In genomic region chr3:170162630-170163029, GRCh38 we compare ENCODE assay signal across 19 cellular contexts. TPM values are rescaled to one million over a fixed set of nuclear protein-coding genes. Genes with fewer than 3 reads are reported as not detected.
DNase-seq lines count a peak whose midpoint lies in the region; ATAC-seq and TF ChIP-seq lines count a peak whose summit lies in the region.
"Had no signal": no experiment of that assay in that cellular context is flagged by ENCODE, and none has a peak within 500 bp of the region (broad histone marks: within the 10 kb centered on the region; RNA-seq: fewer than 3 reads in every experiment).

No MANE protein-coding gene starts in this region.

- peak overlapping the region in 6 of 8 donors; percentile 12 to 94 (median 34) for H3K27ac Mint-ChIP-seq in CD8-positive, alpha-beta memory T cell
- H3K27ac Mint-ChIP-seq in activated naive CD8-positive, alpha-beta T cell treated with anti-CD3 and anti-CD28 coated beads for 36 hours: peak overlapping the region; percentile 69
- H3K27ac Mint-ChIP-seq in natural killer cell: peak overlapping the region; percentile 14 to 51
- H3K27ac Mint-ChIP-seq: activated naive CD8-positive, alpha-beta T cell treated with anti-CD3 and anti-CD28 coated beads, Interleukin-2, amount 10 ng/mL, durations not matched to agents 7 days and 5 days; neural progenitor cell had no signal

- H4K91ac ChIP-seq in IMR-90 (ENCODE audit: insufficient read depth, low read depth, low read length): no peak overlapping the region

- no peak overlapping the region for H3K27ac ChIP-seq in CD8-positive, alpha-beta memory T cell (ENCODE audit: low read depth, low read length)
- H3K27ac ChIP-seq in IMR-90 (ENCODE audit: insufficient read depth, low read length): no peak overlapping the region
- H3K27ac ChIP-seq: gastrocnemius medialis, neural progenitor cell, PC-9 had no signal

- no peaks in the 10 kb centered on the region for H3K9me3 ChIP-seq in CD8-positive, alpha-beta memory T cell (ENCODE audit: low read length)
- H3K9me3 ChIP-seq in IMR-90 (ENCODE audit: control insufficient read depth, insufficient read depth, low read length): no peaks in the 10 kb centered on the region
- H3K9me3 ChIP-seq: gastrocnemius medialis had no signal

- no peak for TF ChIP-seq POLR2A in IMR-90 (IDR thresholded peaks at IDR 0.05; ENCODE audit: low read depth, low read length)

- H2BK20ac ChIP-seq in IMR-90 (ENCODE audit: low read depth, low read length): no peak overlapping the region

- H3K56ac ChIP-seq in IMR-90 (ENCODE audit: extremely low read depth, insufficient read depth, low read length): no peak overlapping the region

- H3K4me1 Mint-ChIP-seq in CD8-positive, alpha-beta memory T cell: peaks cover 54 to 84% (median 77%) of the 10 kb centered on the region in 3 donors
- peaks cover 47% of the 10 kb centered on the region for H3K4me1 Mint-ChIP-seq in activated naive CD8-positive, alpha-beta T cell treated with anti-CD3 and anti-CD28 coated beads for 36 hours
- H3K4me1 Mint-ChIP-seq in natural killer cell: peaks cover 48 to 55% of the 10 kb centered on the region in 2 donors
- H3K4me1 Mint-ChIP-seq: neural progenitor cell had no signal

- H3K4me1 ChIP-seq in CD8-positive, alpha-beta memory T cell (ENCODE audit: insufficient read depth, low read length): peaks cover 34% of the 10 kb centered on the region
- no peaks in the 10 kb centered on the region for H3K4me1 ChIP-seq in IMR-90 (ENCODE audit: control insufficient read depth, insufficient read depth, low read length)
- H3K4me1 ChIP-seq: neural progenitor cell had no signal

- H3K23ac ChIP-seq in IMR-90 (ENCODE audit: low read depth, low read length): no peak overlapping the region

- H3K9me1 ChIP-seq in IMR-90 (ENCODE audit: insufficient read depth, low read length): peaks cover 2% of the 10 kb centered on the region; the same call in 1 of the 2 replicates

- no peak overlapping the region for H3K4me3 ChIP-seq in CD8-positive, alpha-beta memory T cell (ENCODE audit: low read length)
- no peak overlapping the region for H3K4me3 ChIP-seq in IMR-90 (ENCODE audit: insufficient read depth, low read depth, low read length)
- H3K4me3 ChIP-seq: gastrocnemius medialis, lung, neural progenitor cell, PC-9 had no signal

- H4K20me1 ChIP-seq in IMR-90 (ENCODE audit: insufficient read depth, low read length): peaks cover 51% of the 10 kb centered on the region

- no peak overlapping the region for H3K4me2 ChIP-seq in IMR-90 (ENCODE audit: low read depth, low read length)
- H3K4me2 ChIP-seq: neural progenitor cell, PC-9 had no signal

- H2AK9ac ChIP-seq in IMR-90 (replicated peaks; ENCODE audit: low read depth, low read length, poor library complexity): no peak overlapping the region

- H3K79me1 ChIP-seq in IMR-90 (ENCODE audit: low read depth in 1 of 2, low read length in 2 of 2): peaks cover 17 to 59% of the 10 kb centered on the region in 2 experiments

- intact Hi-C loops in IMR-90 (cut with micrococcal nuclease): no loop called here
- intact Hi-C loops in natural killer cell (cut with micrococcal nuclease): no loop called here

- no peak for ATAC-seq in IMR-90 (ENCODE audit: low read depth)
- no peak for ATAC-seq in natural killer cell
- ATAC-seq in HG03139 (IDR thresholded peaks at IDR 0.05; ENCODE audit: unreplicated experiment): no peak
- no peak for ATAC-seq in GM21786 (IDR thresholded peaks at IDR 0.05; ENCODE audit: unreplicated experiment)
- ATAC-seq in GM18867 (IDR thresholded peaks at IDR 0.05; ENCODE audit: unreplicated experiment): no peak
- ATAC-seq: gastrocnemius medialis, SK-N-SH treated with all-trans-retinoic acid at 6 μM for 48 hours had no signal

- peak overlapping the region in 3 of 7 donors; percentile 2 to 9 (median 3) for H3K4me3 Mint-ChIP-seq in CD8-positive, alpha-beta memory T cell
- H3K4me3 Mint-ChIP-seq in activated naive CD8-positive, alpha-beta T cell treated with anti-CD3 and anti-CD28 coated beads for 36 hours: no peak overlapping the region
- H3K4me3 Mint-ChIP-seq in natural killer cell: no peak overlapping the region
- H3K4me3 Mint-ChIP-seq: activated naive CD8-positive, alpha-beta T cell treated with anti-CD3 and anti-CD28 coated beads, Interleukin-2, amount 10 ng/mL, durations not matched to agents 7 days and 5 days; neural progenitor cell had no signal

- H4K8ac ChIP-seq in IMR-90 (ENCODE audit: low read depth in 2 of 2, low read length in 2 of 2): no peak overlapping the region

- no TSS peak for BruUV-seq in IMR-90 (replicated peaks; lab: Mats Ljungman, UMichigan)

- no peak overlapping the region for H2BK5ac ChIP-seq in IMR-90 (ENCODE audit: low read depth, low read length, poor library complexity, severe bottlenecking)

- peaks cover 4 to 76% (median 22%) of the 10 kb centered on the region in 3 donors for H3K36me3 Mint-ChIP-seq in CD8-positive, alpha-beta memory T cell
- peaks cover 68% of the 10 kb centered on the region for H3K36me3 Mint-ChIP-seq in activated naive CD8-positive, alpha-beta T cell treated with anti-CD3 and anti-CD28 coated beads for 36 hours
- H3K36me3 Mint-ChIP-seq in natural killer cell: no peaks in the 10 kb centered on the region

- no peak for DNase-seq in CD8-positive, alpha-beta memory T cell
- peak; percentile 42 for DNase-seq in IMR-90
- DNase-seq in activated naive CD8-positive, alpha-beta T cell treated with anti-CD3 and anti-CD28 coated beads for 36 hours: no peak
- DNase-seq in natural killer cell: no peak
- DNase-seq: activated naive CD8-positive, alpha-beta T cell treated with anti-CD3 and anti-CD28 coated beads, Interleukin-2, amount 10 ng/mL, durations not matched to agents 7 days and 5 days; C1 segment of cervical spinal cord; gastrocnemius medialis; GOT3; MM.1S; NCI-H2029; NCI-H526 treated with DMSO at 0.1 percent for 48 hours; PC-9; stimulated activated CD4-positive, alpha-beta T cell treated with anti-CD3 and anti-CD28 coated beads, Interleukin-2, amount 100 ng/mL, for 24 hours had no signal

- dilution Hi-C loops in IMR-90 (cut with HindIII; ENCODE audit: low sequenced_read_pairs, unreplicated experiment): no loop called here

- no peak overlapping the region for H3K4ac ChIP-seq in IMR-90 (ENCODE audit: low read depth, low read length)

- CTCF ChIA-PET in CD8-positive, alpha-beta memory T cell (lab: Charles Lee): interaction anchor here (0.6 kb wide), 1 partner anchor 153 kb away, joined by 3 read pairs; no protein-coding TSS in a partner anchor
- CTCF ChIA-PET in IMR-90 (lab: Yijun Ruan, JAX): no interaction called here

- no peak overlapping the region for H4K5ac ChIP-seq in IMR-90 (ENCODE audit: low read depth, low read length)

- no peak overlapping the region for H2BK120ac ChIP-seq in IMR-90 (ENCODE audit: low read depth, low read length)

- H3K36me3 ChIP-seq in CD8-positive, alpha-beta memory T cell (ENCODE audit: insufficient read depth, low read length): peaks cover 21% of the 10 kb centered on the region
- peaks cover 28% of the 10 kb centered on the region for H3K36me3 ChIP-seq in IMR-90 (ENCODE audit: control insufficient read depth, insufficient read depth, low read length)

- H3K27me3 Mint-ChIP-seq in CD8-positive, alpha-beta memory T cell: no peaks in the 10 kb centered on the region
- no peaks in the 10 kb centered on the region for H3K27me3 Mint-ChIP-seq in activated naive CD8-positive, alpha-beta T cell treated with anti-CD3 and anti-CD28 coated beads for 36 hours
- H3K27me3 Mint-ChIP-seq in natural killer cell (ENCODE audit: low read depth in 2 of 2): no peaks in the 10 kb centered on the region
- H3K27me3 Mint-ChIP-seq: activated naive CD8-positive, alpha-beta T cell treated with anti-CD3 and anti-CD28 coated beads, Interleukin-2, amount 10 ng/mL, durations not matched to agents 7 days and 5 days had no signal

- H2AK5ac ChIP-seq in IMR-90 (ENCODE audit: low read depth, low read length): no peak overlapping the region

- no peak for TF ChIP-seq CTCF in IMR-90 (conservative IDR thresholded peaks at IDR 0.05; ENCODE audit: low read depth, low read length)
- TF ChIP-seq CTCF in natural killer cell (IDR thresholded peaks at IDR 0.05): no peak

- H3K9me3 Mint-ChIP-seq in CD8-positive, alpha-beta memory T cell: no peaks in the 10 kb centered on the region
- peaks cover 15% of the 10 kb centered on the region for H3K9me3 Mint-ChIP-seq in activated naive CD8-positive, alpha-beta T cell treated with anti-CD3 and anti-CD28 coated beads for 36 hours
- H3K9me3 Mint-ChIP-seq in natural killer cell: no peaks in the 10 kb centered on the region

- no peak overlapping the region for H3K18ac ChIP-seq in IMR-90 (ENCODE audit: low read depth, low read length)

- no peak overlapping the region for H2BK15ac ChIP-seq in IMR-90 (ENCODE audit: low read depth, low read length)

- H3K9ac ChIP-seq in IMR-90 (ENCODE audit: low read depth, low read length): no peak overlapping the region
- H3K9ac ChIP-seq: neural progenitor cell had no signal

- POLR2A ChIA-PET in CD8-positive, alpha-beta memory T cell (lab: Charles Lee): interaction anchor here (0.7 to 1.3 kb wide), 2 partner anchors 109 to 196 kb away, joined by 3 read pairs; partner anchors contain the start of gene SEC62
- POLR2A ChIA-PET in IMR-90 (lab: Charles Lee; ENCODE audit: unreplicated experiment): no interaction called here

- H3K14ac ChIP-seq in IMR-90 (replicated peaks; ENCODE audit: low read depth, low read length): no peak overlapping the region

- no peak for TF ChIP-seq RAD21 in IMR-90 (IDR thresholded peaks at IDR 0.05; ENCODE audit: low read length)

- no peak overlapping the region for H2AFZ ChIP-seq in IMR-90 (replicated peaks; ENCODE audit: low read length, poor library complexity)
- H2AFZ ChIP-seq: neural progenitor cell, PC-9 had no signal

- H3K27me3 ChIP-seq in CD8-positive, alpha-beta memory T cell (ENCODE audit: insufficient read depth, low read length, poor library complexity, severe bottlenecking): no peaks in the 10 kb centered on the region
- no peaks in the 10 kb centered on the region for H3K27me3 ChIP-seq in IMR-90 (ENCODE audit: control insufficient read depth, insufficient read depth, low read length)
- H3K27me3 ChIP-seq: gastrocnemius medialis, neural progenitor cell had no signal

- in situ Hi-C loops in IMR-90 (cut with MboI; ENCODE audit: low sequenced_read_pairs): no loop called here

RNA-seq across cellular contexts. Expression of gene PHC3, which starts 18.9 kb away (rescaled TPM):
- 10 to 100 TPM; 55.5 to 58.9 TPM for total RNA-seq in CD8-positive, alpha-beta memory T cell
- 48.3 TPM for polyA plus RNA-seq in CD8-positive, alpha-beta memory T cell
- total RNA-seq in IMR-90 (2012; rRNA removed) (17.5 and 26.3 TPM in 2 replicates), natural killer cell (100 to 1,000 TPM; 121 to 130 (median 125) TPM)
- 18.3 and 24.2 TPM in 2 replicates for polyA plus RNA-seq in IMR-90 (2012; rRNA removed)
- polyA plus RNA-seq in IMR-90 (2012; cell fraction: cytosol; rRNA removed): 3.0 and 9.0 TPM in 2 replicates
- polyA plus RNA-seq in IMR-90 (2012; cell fraction: nucleus; rRNA removed; ENCODE audit: low replicate concordance): 18.4 and 48.1 TPM in 2 replicates
- total RNA-seq in activated naive CD8-positive, alpha-beta T cell treated with anti-CD3 and anti-CD28 coated beads for 36 hours: 10 to 100 TPM; 39.6 to 41.4 TPM

RNA-seq across cellular contexts. Expression of gene PRKCI, which starts 59.6 kb away (rescaled TPM):
- 10 to 100 TPM; 19.9 to 21.7 TPM for total RNA-seq in CD8-positive, alpha-beta memory T cell
- polyA plus RNA-seq in CD8-positive, alpha-beta memory T cell: 14.9 TPM
- total RNA-seq in IMR-90 (2012; rRNA removed) (53.4 and 84.2 TPM in 2 replicates), natural killer cell (10 to 100 TPM in 2 of 3 donors, 1 to 10 TPM in 1; 8.4 to 14.4 (median 11.1) TPM)
- polyA plus RNA-seq in IMR-90 (2012; rRNA removed): 21.0 and 28.7 TPM in 2 replicates
- 4.9 and 6.5 TPM in 2 replicates for polyA plus RNA-seq in IMR-90 (2012; cell fraction: cytosol; rRNA removed)
- 6.0 and 33.5 TPM in 2 replicates for polyA plus RNA-seq in IMR-90 (2012; cell fraction: nucleus; rRNA removed; ENCODE audit: low replicate concordance)
- total RNA-seq in activated naive CD8-positive, alpha-beta T cell treated with anti-CD3 and anti-CD28 coated beads for 36 hours: 10 to 100 TPM; 19.3 to 22.8 TPM
